ENCODE assay signal across 10 cellular contexts in genomic region chr3:52088445-52089367, GRCh38. TPM values are rescaled to one million over a fixed set of nuclear protein-coding genes. Genes with fewer than 3 reads are reported as not detected.
DNase-seq lines count a peak whose midpoint lies in the region; ATAC-seq, FAIRE-seq and TF ChIP-seq lines count a peak whose summit lies in the region.
"Had no signal": no experiment of that assay in that cellular context is flagged by ENCODE, and none has a peak within 500 bp of the region (broad histone marks: within the 10 kb centered on the region; RNA-seq: fewer than 3 reads in every experiment).

No MANE protein-coding gene starts in this region.

- no peaks in the 10 kb centered on the region for H3K9me3 ChIP-seq in SK-N-SH
- no peaks in the 10 kb centered on the region for H3K9me3 ChIP-seq in tibial artery
- H3K9me3 ChIP-seq: transverse colon had no signal

- H3K36me3 Mint-ChIP-seq in activated T-helper 2 cell treated with anti-CD3 and anti-CD28 coated beads, Interferon-gamma antibody, Interleukin-2, Interleukin-4, amounts not matched to agents 10 μg/mL and 5 μg/mL and 100 μg/mL, durations not matched to agents 14 hours and 24 hours and 36 hours (ENCODE audit: low read depth), result peaks cover 11% of the 10 kb centered on the region
- peaks cover 4% of the 10 kb centered on the region for H3K36me3 Mint-ChIP-seq in activated CD4-positive, alpha-beta T cell treated with anti-CD3 and anti-CD28 coated beads, Interleukin-2, amount 10 ng/mL, durations not matched to agents 24 days and 14 days (ENCODE audit: low read depth)

- peaks cover 25% of the 10 kb centered on the region for H3K4me1 Mint-ChIP-seq in activated T-helper 2 cell treated with anti-CD3 and anti-CD28 coated beads, Interferon-gamma antibody, Interleukin-2, Interleukin-4, amounts not matched to agents 10 μg/mL and 5 μg/mL and 100 μg/mL, durations not matched to agents 14 hours and 24 hours and 36 hours (ENCODE audit: low read depth)
- H3K4me1 Mint-ChIP-seq in activated CD4-positive, alpha-beta T cell treated with anti-CD3 and anti-CD28 coated beads, Interleukin-2, amount 10 ng/mL, durations not matched to agents 24 days and 14 days, result peaks cover 24% of the 10 kb centered on the region

- no peak for TF ChIP-seq RAD21 in SK-N-SH (IDR thresholded peaks at IDR 0.05; ENCODE audit: low read length)

- no peaks in the 10 kb centered on the region; the same call in 1 of the 2 replicates for H3K79me2 ChIP-seq in SK-N-SH (ENCODE audit: insufficient read depth)

- H3K4me3 ChIP-seq in SK-N-SH (ENCODE audit: low read depth in 2 of 2, low read length in 1 of 2), result no peak overlapping the region
- H3K4me3 ChIP-seq in tibial artery, result no peak overlapping the region
- H3K4me3 ChIP-seq: transverse colon had no signal

- FAIRE-seq in urothelium cell line (lab: Jason Lieb, UNC), result no peak

- H3K27ac ChIP-seq in SK-N-SH (ENCODE audit: low read depth in 2 of 2, low read length in 1 of 2) (peak overlapping the region; percentile 65 to 93), tibial artery (peak overlapping the region; percentile 88 to 94)

- peak overlapping the region; percentile 17 for H3K27ac Mint-ChIP-seq in activated T-helper 2 cell treated with anti-CD3 and anti-CD28 coated beads, Interferon-gamma antibody, Interleukin-2, Interleukin-4, amounts not matched to agents 10 μg/mL and 5 μg/mL and 100 μg/mL, durations not matched to agents 14 hours and 24 hours and 36 hours
- no peak overlapping the region for H3K27ac Mint-ChIP-seq in activated CD4-positive, alpha-beta T cell treated with anti-CD3 and anti-CD28 coated beads, Interleukin-2, amount 10 ng/mL, durations not matched to agents 24 days and 14 days

- no peaks in the 10 kb centered on the region for H3K27me3 Mint-ChIP-seq in activated T-helper 2 cell treated with anti-CD3 and anti-CD28 coated beads, Interferon-gamma antibody, Interleukin-2, Interleukin-4, amounts not matched to agents 10 μg/mL and 5 μg/mL and 100 μg/mL, durations not matched to agents 14 hours and 24 hours and 36 hours (ENCODE audit: low read depth)
- H3K27me3 Mint-ChIP-seq in activated CD4-positive, alpha-beta T cell treated with anti-CD3 and anti-CD28 coated beads, Interleukin-2, amount 10 ng/mL, durations not matched to agents 24 days and 14 days, result no peaks in the 10 kb centered on the region

- H3K36me3 ChIP-seq in SK-N-SH (replicated peaks in 1 of 2; ENCODE audit: control insufficient read depth in 1 of 2, insufficient read depth in 2 of 2, low read length in 1 of 2), result no peaks in the 10 kb centered on the region
- no peaks in the 10 kb centered on the region for H3K36me3 ChIP-seq in tibial artery
- H3K36me3 ChIP-seq: transverse colon had no signal

- WGBS in SK-N-SH (ENCODE audit: low lambda C conversion rate), result 85% methylated on average over 14 of the region's 17 CpGs

- H3K4me3 Mint-ChIP-seq in activated T-helper 2 cell treated with anti-CD3 and anti-CD28 coated beads, Interferon-gamma antibody, Interleukin-2, Interleukin-4, amounts not matched to agents 10 μg/mL and 5 μg/mL and 100 μg/mL, durations not matched to agents 14 hours and 24 hours and 36 hours (ENCODE audit: low read depth), result no peak overlapping the region
- H3K4me3 Mint-ChIP-seq in activated CD4-positive, alpha-beta T cell treated with anti-CD3 and anti-CD28 coated beads, Interleukin-2, amount 10 ng/mL, durations not matched to agents 24 days and 14 days, result no peak overlapping the region

- peak overlapping the region; percentile 46; the same call in 1 of the 2 replicates for H3K4me2 ChIP-seq in SK-N-SH

- H3K4me1 ChIP-seq in SK-N-SH (ENCODE audit: control insufficient read depth in 1 of 2, insufficient read depth in 2 of 2, low read depth in 1 of 2, low read length in 1 of 2) (peaks cover 22 to 48% of the 10 kb centered on the region in 2 experiments), tibial artery (peaks cover 0 to 70% (median 59%) of the 10 kb centered on the region in 4 donors)

- POLR2A ChIA-PET in SK-N-SH (lab: Yijun Ruan, JAX), result no interaction called here

- no peaks in the 10 kb centered on the region for H3K9me3 Mint-ChIP-seq in activated T-helper 2 cell treated with anti-CD3 and anti-CD28 coated beads, Interferon-gamma antibody, Interleukin-2, Interleukin-4, amounts not matched to agents 10 μg/mL and 5 μg/mL and 100 μg/mL, durations not matched to agents 14 hours and 24 hours and 36 hours
- no peaks in the 10 kb centered on the region for H3K9me3 Mint-ChIP-seq in activated CD4-positive, alpha-beta T cell treated with anti-CD3 and anti-CD28 coated beads, Interleukin-2, amount 10 ng/mL, durations not matched to agents 24 days and 14 days

- peaks cover 12% of the 10 kb centered on the region for H3F3A ChIP-seq in SK-N-SH (replicated peaks; ENCODE audit: insufficient read depth)

- no peak overlapping the region; the same call in 1 of the 2 replicates for H3K9ac ChIP-seq in SK-N-SH

- no peak for TF ChIP-seq EP300 in SK-N-SH (IDR thresholded peaks at IDR 0.05; ENCODE audit: borderline replicate concordance in 1 of 2, low read depth in 1 of 2, low read length in 1 of 2)

- no peak for ATAC-seq in SK-N-SH treated with all-trans-retinoic acid at 6 μM for 48 hours
- no peak for ATAC-seq in GM21447 (IDR thresholded peaks at IDR 0.05; ENCODE audit: unreplicated experiment)

- DNase-seq in SK-N-SH (peak; percentile 51), hepatic stellate cell (ENCODE audit: low spot score) (peak; percentile 70), tibial artery (peak; percentile 65 to 78), urothelium cell line (ENCODE audit: low spot score) (no peak)
- DNase-seq in activated T-helper 2 cell treated with anti-CD3 and anti-CD28 coated beads, Interferon-gamma antibody, Interleukin-2, Interleukin-4, amounts not matched to agents 10 μg/mL and 5 μg/mL and 100 μg/mL, durations not matched to agents 14 hours and 24 hours and 36 hours (ENCODE audit: low spot score), result no peak
- DNase-seq in activated CD4-positive, alpha-beta T cell treated with anti-CD3 and anti-CD28 coated beads, Interleukin-2, amount 10 ng/mL, durations not matched to agents 24 days and 14 days, result no peak
- DNase-seq: activated T-cell treated with anti-CD3 and anti-CD28 coated beads for 4 hours, transverse colon had no signal

- no peaks in the 10 kb centered on the region for H3K9me2 ChIP-seq in SK-N-SH

- intact Hi-C loops in activated T-helper 2 cell treated with anti-CD3 and anti-CD28 coated beads, Interferon-gamma antibody, Interleukin-2, Interleukin-4, amounts not matched to agents 10 μg/mL and 5 μg/mL and 100 μg/mL, durations not matched to agents 14 hours and 24 hours and 36 hours (cut with micrococcal nuclease), result no loop called here
- intact Hi-C loops in tibial artery (cut with DNase I; ENCODE audit: low total_unique reads), result no loop called here
- intact Hi-C loops in activated CD4-positive, alpha-beta T cell treated with anti-CD3 and anti-CD28 coated beads, Interleukin-2, amount 10 ng/mL, durations not matched to agents 24 days and 14 days (cut with micrococcal nuclease), result no loop called here

- TF ChIP-seq CTCF in SK-N-SH (IDR thresholded peaks at IDR 0.05), result no peak
- TF ChIP-seq CTCF in tibial artery (IDR thresholded peaks at IDR 0.05), result no peak

- H2AFZ ChIP-seq in SK-N-SH (ENCODE audit: low read depth), result no peak overlapping the region

- H3K27me3 ChIP-seq in SK-N-SH (ENCODE audit: insufficient read depth), result no peaks in the 10 kb centered on the region
- no peaks in the 10 kb centered on the region for H3K27me3 ChIP-seq in tibial artery
- H3K27me3 ChIP-seq: transverse colon had no signal

- CTCF ChIA-PET in SK-N-SH (lab: Yijun Ruan, JAX), result interaction anchor here (3.1 kb wide), 1 partner anchor 85 kb away, joined by 21 read pairs; no protein-coding TSS in a partner anchor

- no peaks in the 10 kb centered on the region for H4K20me1 ChIP-seq in SK-N-SH (ENCODE audit: insufficient read depth)

TF ChIP-seq in SK-N-SH, 30 proteins besides CTCF, POLR2A, EP300 and RAD21:
- TF ChIP-seq TCF12 (IDR thresholded peaks at IDR 0.05) (peak; percentile 21; the same call in 1 of the 2 replicates), GABPA (IDR thresholded peaks at IDR 0.05; ENCODE audit: low read depth) (no peak)

TF ChIP-seq in SK-N-SH treated with all-trans-retinoic acid at 6 μM for 48 hours, 23 proteins besides CTCF, POLR2A, EP300 and RAD21 (continues in another document):
- TF ChIP-seq CSDC2 (CRISPR knock-in tag; IDR thresholded peaks at IDR 0.05), result no peak
- TF ChIP-seq TOX (CRISPR knock-in tag; IDR thresholded peaks at IDR 0.05; ENCODE audit: borderline replicate concordance), result no peak
- no peak for TF ChIP-seq ZFP30 (CRISPR knock-in tag; IDR thresholded peaks at IDR 0.05)
- TF ChIP-seq RARB (CRISPR knock-in tag; IDR thresholded peaks at IDR 0.05), result no peak
- no peak for TF ChIP-seq POU6F1 (CRISPR knock-in tag; IDR thresholded peaks at IDR 0.05; ENCODE audit: borderline replicate concordance, low read depth)
- TF ChIP-seq ARNTL (CRISPR knock-in tag; IDR thresholded peaks at IDR 0.05; ENCODE audit: borderline replicate concordance, low read depth), result no peak
- no peak for TF ChIP-seq ESRRG (CRISPR knock-in tag; IDR thresholded peaks at IDR 0.05)

RNA-seq across cellular contexts. Expression of gene DUSP7, which starts 32.3 kb away (rescaled TPM):
- 24.3 and 25.8 TPM in 2 replicates for polyA plus RNA-seq in SK-N-SH (2012; rRNA removed)
- 13.1 and 20.1 TPM in 2 replicates for polyA plus RNA-seq in SK-N-SH (2012; cell fraction: cytosol; rRNA removed)
- 14.4 and 15.6 TPM in 2 replicates for polyA plus RNA-seq in SK-N-SH (2012; cell fraction: nucleus; rRNA removed)
- total RNA-seq in activated T-helper 2 cell treated with anti-CD3 and anti-CD28 coated beads, Interferon-gamma antibody, Interleukin-2, Interleukin-4, amounts not matched to agents 10 μg/mL and 5 μg/mL and 100 μg/mL, durations not matched to agents 14 hours and 24 hours and 36 hours, result 29.0 and 30.3 TPM in 2 replicates
- total RNA-seq in activated CD4-positive, alpha-beta T cell treated with anti-CD3 and anti-CD28 coated beads, Interleukin-2, amount 10 ng/mL, durations not matched to agents 24 days and 14 days, result 33.5 and 34.0 TPM in 2 replicates

Comparison
In these comparisons a context has a peak if more than half of its experiments do, and no peak if none do; other contexts are left out.
1. DNase-seq: peak in SK-N-SH (single experiment), hepatic stellate cell (single experiment) and tibial artery (2 of 2); none in activated T-helper 2 cell treated with anti-CD3 and anti-CD28 coated beads, Interferon-gamma antibody, Interleukin-2, Interleukin-4, amounts not matched to agents 10 μg/mL and 5 μg/mL and 100 μg/mL, durations not matched to agents 14 hours and 24 hours and 36 hours (single experiment), activated CD4-positive, alpha-beta T cell treated with anti-CD3 and anti-CD28 coated beads, Interleukin-2, amount 10 ng/mL, durations not matched to agents 24 days and 14 days (single experiment) and urothelium cell line (single experiment).